Comparison of ENCODE assay signal across 8 cellular contexts in the genomic region with DNA sequence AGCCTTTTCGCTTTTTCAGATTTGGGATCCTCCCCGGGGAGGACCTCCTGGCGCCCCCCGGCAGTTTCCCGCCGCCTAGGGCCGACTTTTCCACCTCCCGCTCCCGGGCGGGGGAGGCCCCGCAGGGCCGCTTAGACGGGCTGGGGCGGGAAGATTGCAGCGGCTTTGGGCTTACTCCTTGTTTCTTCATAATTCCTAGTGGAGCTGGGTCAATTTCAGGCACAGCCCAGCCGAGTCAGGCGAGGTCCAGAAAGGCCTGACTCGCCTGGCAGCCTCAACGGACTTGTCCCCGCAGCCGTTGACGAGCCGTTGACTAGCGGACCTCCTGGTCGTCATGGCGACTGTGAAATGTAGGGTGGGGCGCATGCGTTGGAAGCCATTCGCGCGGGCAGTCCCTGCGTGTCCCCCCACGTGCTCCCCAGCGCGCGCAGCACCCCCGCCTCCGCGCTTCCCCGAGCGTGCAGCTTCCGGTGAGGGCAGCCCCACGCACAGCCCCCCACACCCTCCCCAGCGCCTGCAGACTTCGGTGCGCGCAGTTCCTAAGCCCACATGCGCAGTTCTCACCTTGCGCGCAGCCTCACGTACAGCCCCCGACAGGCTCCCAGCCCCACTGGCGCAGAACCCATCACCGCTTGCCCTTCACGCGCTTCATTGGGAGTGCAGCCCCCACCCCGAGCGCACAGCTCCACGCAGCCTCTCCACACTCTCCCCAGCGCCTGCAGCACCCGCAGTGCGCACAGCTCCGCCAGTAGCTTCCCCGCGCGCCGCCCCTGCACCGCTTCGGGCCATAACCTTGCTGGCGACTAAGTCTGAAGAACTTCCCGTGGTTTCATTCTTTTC. TPM values are rescaled to one million over a fixed set of nuclear protein-coding genes. Genes with fewer than 3 reads are reported as not detected.
DNase-seq lines count a peak whose midpoint lies in the region; ATAC-seq, FAIRE-seq and TF ChIP-seq lines count a peak whose summit lies in the region.
"Not testable (repeated sequence)": the region's sequence is repeated elsewhere in the genome, so short reads cannot be mapped to it uniquely, and the experiment has no call there.

No MANE protein-coding gene starts in this region.

- intact Hi-C loops in Right ventricle myocardium inferior (cut with DNase I); ovary (cut with DNase I): not testable (repeated sequence)

- not testable (repeated sequence) for H3K27me3 ChIP-seq in ovary, suprapubic skin

- H3K36me3 ChIP-seq in ovary, suprapubic skin: not testable (repeated sequence)

- not testable (repeated sequence) for TF ChIP-seq EP300 in ovary (IDR thresholded peaks at IDR 0.05); suprapubic skin (IDR thresholded peaks at IDR 0.05)

- H3K36me3 Mint-ChIP-seq in activated naive CD8-positive, alpha-beta T cell treated with anti-CD3 and anti-CD28 coated beads for 36 hours, result not testable (repeated sequence)

- TF ChIP-seq POLR2A in GM12891 (IDR thresholded peaks at IDR 0.05; ENCODE audit: low read depth, low read length); ovary (IDR thresholded peaks at IDR 0.05); suprapubic skin (IDR thresholded peaks at IDR 0.05): not testable (repeated sequence)

- peak overlapping the region; percentile 29 to 69 for H3K27ac ChIP-seq in ovary
- not testable (repeated sequence) for H3K27ac ChIP-seq in suprapubic skin

- FAIRE-seq in GM12891 (lab: Jason Lieb, UNC), result peak; percentile 38

- ATAC-seq in HG02759 (IDR thresholded peaks at IDR 0.05; ENCODE audit: unreplicated experiment), result peak; percentile 91
- ATAC-seq in Right ventricle myocardium inferior, result peak; percentile 92

- H3K9me3 Mint-ChIP-seq in activated naive CD8-positive, alpha-beta T cell treated with anti-CD3 and anti-CD28 coated beads for 36 hours, result not testable (repeated sequence)

- H3K4me3 ChIP-seq in ovary, result peak overlapping the region; percentile 59
- H3K4me3 ChIP-seq in suprapubic skin, result peak overlapping the region; percentile 61

- not testable (repeated sequence) for TF ChIP-seq CTCF in ovary (IDR thresholded peaks at IDR 0.05); suprapubic skin (IDR thresholded peaks at IDR 0.05)

- WGBS in ovary, 3 donors, result 0 to 1% (median 1%) methylated on average over 69 to 71 of the region's 71 CpGs
- under 1% methylated on average over 20 of the region's 71 CpGs for WGBS in suprapubic skin

- not testable (repeated sequence) for H3K4me1 ChIP-seq in ovary (ENCODE audit: insufficient read depth)
- H3K4me1 ChIP-seq in suprapubic skin, result peaks cover 13% of the 10 kb centered on the region

- peak overlapping the region; percentile 96 for H3K27ac Mint-ChIP-seq in activated naive CD8-positive, alpha-beta T cell treated with anti-CD3 and anti-CD28 coated beads for 36 hours

- DNase-seq in GM12891 (ENCODE audit: insufficient read length, low spot score) (peak; percentile 24), NCI-H1092 (lab: John Stamatoyannopoulos, UW) (peak; percentile 91), SW480 (ENCODE audit: low spot score) (peak; percentile 84), Right ventricle myocardium inferior (ENCODE audit: missing footprints) (peak; percentile 85), ovary (peak; percentile 82 to 90 (median 84)), suprapubic skin (ENCODE audit: low spot score in 2 of 2) (peak; percentile 83 to 87)
- DNase-seq in activated naive CD8-positive, alpha-beta T cell treated with anti-CD3 and anti-CD28 coated beads for 36 hours, result peak; percentile 92

- H3K27me3 Mint-ChIP-seq in activated naive CD8-positive, alpha-beta T cell treated with anti-CD3 and anti-CD28 coated beads for 36 hours, result not testable (repeated sequence)

- H3K4me3 Mint-ChIP-seq in activated naive CD8-positive, alpha-beta T cell treated with anti-CD3 and anti-CD28 coated beads for 36 hours, result peak overlapping the region; percentile 85

- not testable (repeated sequence) for H3K9me3 ChIP-seq in ovary, suprapubic skin

- H3K4me1 Mint-ChIP-seq in activated naive CD8-positive, alpha-beta T cell treated with anti-CD3 and anti-CD28 coated beads for 36 hours, result peaks cover 19% of the 10 kb centered on the region

RNA-seq across cellular contexts. Expression of a gene that starts 17.1 kb away (rescaled TPM):
- 95.8 TPM for polyA plus RNA-seq in GM12891 (2012; ENCODE audit: low read depth, missing spikeins)
- total RNA-seq in activated naive CD8-positive, alpha-beta T cell treated with anti-CD3 and anti-CD28 coated beads for 36 hours, result 10 to 100 TPM; 90.3 to 91.9 TPM
- total RNA-seq in Right ventricle myocardium inferior, result 69.7 TPM
- total RNA-seq in ovary, result 10 to 100 TPM; 41.2 to 71.7 (median 60.3) TPM
- polyA plus RNA-seq in ovary, result 10 to 100 TPM; 69.8 to 87.0 TPM
- 10 to 100 TPM; 38.9 to 61.3 (median 45.4) TPM for total RNA-seq in suprapubic skin

Comparison
In these comparisons a context has a peak if more than half of its experiments do, and no peak if none do; other contexts are left out.
1. DNase-seq: peak in every context shown above with its lines; median percentile 92 in activated naive CD8-positive, alpha-beta T cell treated with anti-CD3 and anti-CD28 coated beads for 36 hours; 91 in NCI-H1092; 85 in Right ventricle myocardium inferior; 85 in suprapubic skin; 84 in SW480; 84 in ovary; 24 in GM12891.